18 cellular contexts compared by ENCODE assay signal in genomic region chr16:4940719-4941118, GRCh38. TPM values are rescaled to one million over a fixed set of nuclear protein-coding genes. Genes with fewer than 3 reads are reported as not detected.
DNase-seq lines count a peak whose midpoint lies in the region; ATAC-seq and TF ChIP-seq lines count a peak whose summit lies in the region.
"Had no signal": no experiment of that assay in that cellular context is flagged by ENCODE, and none has a peak within 500 bp of the region (broad histone marks: within the 10 kb centered on the region; RNA-seq: fewer than 3 reads in every experiment).

No MANE protein-coding gene starts in this region.

- H3K9me3 Mint-ChIP-seq in H9: no peaks in the 10 kb centered on the region
- H3K9me3 Mint-ChIP-seq: CD4-positive, alpha-beta T cell; HFFc6; T-cell had no signal

- TF ChIP-seq POLR2A in IMR-90 (IDR thresholded peaks at IDR 0.05; ENCODE audit: low read depth, low read length) (no peak), upper lobe of left lung (IDR thresholded peaks at IDR 0.05) (no peak)

- DNase-seq in H9 (no peak), IMR-90 (no peak), Panc1 (ENCODE audit: low read depth, low spot score) (no peak), mesenchymal stem cell (no peak), Ammon's horn (ENCODE audit: low spot score) (no peak), NCI-H446 treated with DMSO at 0.1 percent for 48 hours (lab: John Stamatoyannopoulos, UW) (no peak), upper lobe of left lung (no peak), activated gamma-delta T cell treated with Interleukin-2 at 50 U/mL for 16 hours (no peak)
- DNase-seq: BE2C; Calu3; CD4-positive, alpha-beta T cell; DND-41; HFFc6; Kasumi-1; NCI-H1930; T-cell; T-helper 9 cell had no signal

- H3K18ac ChIP-seq in H9 (ENCODE audit: insufficient read length, low read depth, low read length): no peak overlapping the region
- H3K18ac ChIP-seq in IMR-90 (ENCODE audit: low read depth, low read length): no peak overlapping the region
- no peak overlapping the region for H3K18ac ChIP-seq in mesenchymal stem cell (ENCODE audit: low read depth in 1 of 2, low read length in 2 of 2)

- H3K9me3 ChIP-seq in H9 (ENCODE audit: control insufficient read depth, low read depth, low read length) (no peaks in the 10 kb centered on the region), IMR-90 (ENCODE audit: control insufficient read depth, insufficient read depth, low read length) (no peaks in the 10 kb centered on the region), Panc1 (ENCODE audit: control insufficient read depth, insufficient read depth, low read depth, low read length) (no peaks in the 10 kb centered on the region), mesenchymal stem cell (ENCODE audit: control insufficient read depth, low read length) (no peaks in the 10 kb centered on the region), upper lobe of left lung (no peaks in the 10 kb centered on the region)
- H3K9me3 ChIP-seq: BE2C had no signal

- H3K79me2 ChIP-seq in H9 (ENCODE audit: insufficient read depth, low read length): no peaks in the 10 kb centered on the region

- H4K20me1 ChIP-seq in H9 (ENCODE audit: control insufficient read depth, insufficient read depth, insufficient read length): no peaks in the 10 kb centered on the region
- 0 out of 2 replicates have a peak, but pooled peaks cover 3% of the 10 kb centered on the region for H4K20me1 ChIP-seq in IMR-90 (ENCODE audit: insufficient read depth, low read length)

- H2AFZ ChIP-seq in H9 (ENCODE audit: low read length): no peak overlapping the region
- H2AFZ ChIP-seq in IMR-90 (replicated peaks; ENCODE audit: low read length, poor library complexity): peak overlapping the region; percentile 14
- no peak overlapping the region for H2AFZ ChIP-seq in mesenchymal stem cell (ENCODE audit: low read depth, low read length)

- intact Hi-C loops in IMR-90 (cut with micrococcal nuclease) (loop anchor here (5.0 kb wide), 1 partner anchor 58 kb away; no protein-coding TSS in a partner anchor), Panc1 (cut with micrococcal nuclease; ENCODE audit: unreplicated experiment) (no loop called here)

- H2AK9ac ChIP-seq in IMR-90 (replicated peaks; ENCODE audit: low read depth, low read length, poor library complexity): peak overlapping the region; percentile 79

- no peak overlapping the region for H3K4ac ChIP-seq in H9 (ENCODE audit: low read depth, low read length)
- H3K4ac ChIP-seq in IMR-90 (ENCODE audit: low read depth, low read length): no peak overlapping the region
- H3K4ac ChIP-seq in mesenchymal stem cell (ENCODE audit: low read depth in 1 of 2, low read length in 2 of 2): no peak overlapping the region

- H3K4me1 ChIP-seq in H9 (ENCODE audit: insufficient read depth, low read length): peaks cover 6% of the 10 kb centered on the region
- H3K4me1 ChIP-seq in IMR-90 (ENCODE audit: control insufficient read depth, insufficient read depth, low read length): peaks cover 30% of the 10 kb centered on the region
- H3K4me1 ChIP-seq in Panc1 (ENCODE audit: control insufficient read depth, insufficient read depth, low read length): peaks cover 52% of the 10 kb centered on the region
- peaks cover 54% of the 10 kb centered on the region for H3K4me1 ChIP-seq in mesenchymal stem cell (ENCODE audit: control insufficient read depth, insufficient read depth, low read depth, low read length)
- peaks cover 41 to 59% (median 52%) of the 10 kb centered on the region in 4 donors for H3K4me1 ChIP-seq in upper lobe of left lung

- POLR2A ChIA-PET in IMR-90 (lab: Charles Lee; ENCODE audit: unreplicated experiment): no interaction called here
- POLR2A ChIA-PET in Panc1 (lab: Charles Lee): no interaction called here

- dilution Hi-C loops in IMR-90 (cut with HindIII; ENCODE audit: low sequenced_read_pairs, unreplicated experiment): no loop called here

- H3K27ac Mint-ChIP-seq in H9: peak overlapping the region in 2 of 3 experiments; percentile 18 to 77; a peak in 1 of 7 replicates
- H3K27ac Mint-ChIP-seq: CD4-positive, alpha-beta T cell; HFFc6; T-cell had no signal

- H2AK5ac ChIP-seq in H9 (ENCODE audit: insufficient read length, low read length) (no peak overlapping the region), IMR-90 (ENCODE audit: low read depth, low read length) (0 out of 2 replicates have a peak overlapping the region, but pooled peaks have one; percentile 47), mesenchymal stem cell (ENCODE audit: low read length, severe bottlenecking) (peak overlapping the region; percentile 46)

- H3K23me2 ChIP-seq in H9 (ENCODE audit: insufficient read length, low read depth, low read length, poor library complexity, severe bottlenecking): peaks cover 8% of the 10 kb centered on the region

- H2BK20ac ChIP-seq in H9 (ENCODE audit: low read depth, low read length, poor library complexity, severe bottlenecking): no peak overlapping the region
- H2BK20ac ChIP-seq in IMR-90 (ENCODE audit: low read depth, low read length): no peak overlapping the region

- ATAC-seq in IMR-90 (ENCODE audit: low read depth): no peak
- no peak for ATAC-seq in Panc1
- ATAC-seq in upper lobe of left lung (ENCODE audit: low FRiP score in 2 of 2): no peak
- ATAC-seq: T-cell had no signal

- H2BK120ac ChIP-seq in H9 (ENCODE audit: low read depth, low read length, poor library complexity, severe bottlenecking): no peak overlapping the region
- no peak overlapping the region for H2BK120ac ChIP-seq in IMR-90 (ENCODE audit: low read depth, low read length)
- no peak overlapping the region for H2BK120ac ChIP-seq in mesenchymal stem cell (ENCODE audit: low read depth, low read length)

- no peaks in the 10 kb centered on the region for H3K36me3 Mint-ChIP-seq in H9 (ENCODE audit: insufficient read depth in 1 of 3, low read depth in 3 of 3)
- H3K36me3 Mint-ChIP-seq: T-cell had no signal

- H3K4me2 ChIP-seq in H9 (ENCODE audit: insufficient read depth, insufficient read length, low read length) (no peak overlapping the region), IMR-90 (ENCODE audit: low read depth, low read length) (no peak overlapping the region), mesenchymal stem cell (ENCODE audit: low read length, poor library complexity, severe bottlenecking) (no peak overlapping the region)

- H3K27me3 ChIP-seq in H9 (ENCODE audit: insufficient read depth, low read length) (no peaks in the 10 kb centered on the region), IMR-90 (ENCODE audit: control insufficient read depth, insufficient read depth, low read length) (peaks cover 24% of the 10 kb centered on the region), Panc1 (ENCODE audit: control insufficient read depth, insufficient read depth, low read length) (no peaks in the 10 kb centered on the region), mesenchymal stem cell (ENCODE audit: control insufficient read depth in 1 of 2, insufficient read depth in 1 of 2, low read length in 2 of 2) (no peaks in the 10 kb centered on the region), upper lobe of left lung (peaks cover 0 to 14% (median 7%) of the 10 kb centered on the region in 4 donors)

- H3K4me3 Mint-ChIP-seq in H9: no peak overlapping the region
- H3K4me3 Mint-ChIP-seq: CD4-positive, alpha-beta T cell; HFFc6; T-cell had no signal

- H3K4me3 ChIP-seq in IMR-90 (ENCODE audit: insufficient read depth, low read depth, low read length) (no peak overlapping the region), Panc1 (ENCODE audit: low read depth in 2 of 2, low read length in 2 of 2) (no peak overlapping the region), mesenchymal stem cell (ENCODE audit: insufficient read depth in 1 of 2, low read depth in 1 of 2, low read length in 2 of 2) (no peak overlapping the region), upper lobe of left lung (no peak overlapping the region)
- H3K4me3 ChIP-seq: SK-N-MC had no signal

- no peak for TF ChIP-seq RAD21 in IMR-90 (IDR thresholded peaks at IDR 0.05; ENCODE audit: low read length)

- H4K91ac ChIP-seq in H9 (ENCODE audit: insufficient read length, low read depth, low read length) (no peak overlapping the region), IMR-90 (ENCODE audit: insufficient read depth, low read depth, low read length) (no peak overlapping the region), mesenchymal stem cell (ENCODE audit: low read length) (no peak overlapping the region)

- H2BK15ac ChIP-seq in H9 (ENCODE audit: low read depth, low read length) (no peak overlapping the region), IMR-90 (ENCODE audit: low read depth, low read length) (no peak overlapping the region), mesenchymal stem cell (ENCODE audit: low read depth, poor library complexity, severe bottlenecking) (no peak overlapping the region)

- H3K23ac ChIP-seq in H9 (ENCODE audit: insufficient read length, low read depth, low read length) (no peak overlapping the region), IMR-90 (ENCODE audit: low read depth, low read length) (no peak overlapping the region), mesenchymal stem cell (ENCODE audit: low read length in 2 of 2) (no peak overlapping the region)

- peaks cover 22% of the 10 kb centered on the region; the same call in 1 of the 2 replicates for H3K9me1 ChIP-seq in IMR-90 (ENCODE audit: insufficient read depth, low read length)

- H3K79me1 ChIP-seq in H9 (ENCODE audit: insufficient read depth, low read depth, low read length, poor library complexity, severe bottlenecking) (no peaks in the 10 kb centered on the region), IMR-90 (ENCODE audit: low read depth in 1 of 2, low read length in 2 of 2) (no peaks in the 10 kb centered on the region), mesenchymal stem cell (replicated peaks; ENCODE audit: low read length, poor library complexity, severe bottlenecking) (peaks cover 3% of the 10 kb centered on the region)

- H3K27ac ChIP-seq in H9 (ENCODE audit: insufficient read length, low read depth, low read length) (no peak overlapping the region), IMR-90 (ENCODE audit: insufficient read depth, low read length) (no peak overlapping the region), Panc1 (ENCODE audit: low read length) (peak overlapping the region; percentile 58), mesenchymal stem cell (ENCODE audit: low read length, poor library complexity, severe bottlenecking) (no peak overlapping the region), upper lobe of left lung (no peak overlapping the region)
- H3K27ac ChIP-seq: SK-N-MC had no signal

- CTCF ChIA-PET in IMR-90 (lab: Yijun Ruan, JAX): no interaction called here
- CTCF ChIA-PET in Panc1 (lab: Charles Lee): no interaction called here

- 0 out of 2 replicates have a peak, but pooled peaks cover 2% of the 10 kb centered on the region for H3K27me3 Mint-ChIP-seq in H9 (ENCODE audit: low read depth)

- TF ChIP-seq CTCF in H9 (conservative IDR thresholded peaks at IDR 0.05): no peak
- no peak for TF ChIP-seq CTCF in IMR-90 (conservative IDR thresholded peaks at IDR 0.05; ENCODE audit: low read depth, low read length)
- TF ChIP-seq CTCF in Panc1 (IDR thresholded peaks at IDR 0.05): no peak
- TF ChIP-seq CTCF in upper lobe of left lung (IDR thresholded peaks at IDR 0.05): no peak

- BruUV-seq in IMR-90 (replicated peaks; lab: Mats Ljungman, UMichigan): no TSS peak
- BruUV-seq in Panc1 (replicated peaks; lab: Mats Ljungman, UMichigan): no TSS peak

- H3K36me3 ChIP-seq in IMR-90 (ENCODE audit: control insufficient read depth, insufficient read depth, low read length): no peaks in the 10 kb centered on the region
- no peaks in the 10 kb centered on the region for H3K36me3 ChIP-seq in Panc1 (ENCODE audit: control insufficient read depth, insufficient read depth, low read length)
- no peaks in the 10 kb centered on the region for H3K36me3 ChIP-seq in mesenchymal stem cell (ENCODE audit: control insufficient read depth in 1 of 2, insufficient read depth in 2 of 2, low read depth in 1 of 2, low read length in 2 of 2)
- no peaks in the 10 kb centered on the region for H3K36me3 ChIP-seq in upper lobe of left lung
- H3K36me3 ChIP-seq: BE2C had no signal

- no peak overlapping the region for H3T11ph ChIP-seq in H9 (ENCODE audit: low read length)

- no peak for TF ChIP-seq EP300 in upper lobe of left lung (IDR thresholded peaks at IDR 0.05)

- H4K8ac ChIP-seq in H9 (replicated peaks; ENCODE audit: insufficient read length, low read depth, low read length) (no peak overlapping the region), IMR-90 (ENCODE audit: low read depth in 2 of 2, low read length in 2 of 2) (no peak overlapping the region), mesenchymal stem cell (ENCODE audit: low read length) (no peak overlapping the region)

- no peak overlapping the region for H3K9ac ChIP-seq in H9 (ENCODE audit: extremely low read depth, insufficient read length, low read length)
- no peak overlapping the region for H3K9ac ChIP-seq in IMR-90 (ENCODE audit: low read depth, low read length)
- no peak overlapping the region for H3K9ac ChIP-seq in mesenchymal stem cell (ENCODE audit: low read length)

- in situ Hi-C loops in IMR-90 (cut with MboI; ENCODE audit: low sequenced_read_pairs) (loop anchor here (10.0 kb wide), 1 partner anchor 56 kb away; no protein-coding TSS in a partner anchor), Panc1 (cut with HindIII; ENCODE audit: low pct_unique_long_range_greater_than_20kb, low sequenced_read_pairs) (no loop called here)

- H2BK5ac ChIP-seq in H9 (ENCODE audit: insufficient read length, low read length): no peak overlapping the region
- no peak overlapping the region for H2BK5ac ChIP-seq in IMR-90 (ENCODE audit: low read depth, low read length, poor library complexity, severe bottlenecking)
- no peak overlapping the region for H2BK5ac ChIP-seq in mesenchymal stem cell (ENCODE audit: low read depth, low read length, poor library complexity, severe bottlenecking)

- peaks cover 39 to 42% of the 10 kb centered on the region in 2 experiments for H3K4me1 Mint-ChIP-seq in H9

- H4K5ac ChIP-seq in H9 (ENCODE audit: insufficient read length, low read depth, low read length): no peak overlapping the region
- no peak overlapping the region for H4K5ac ChIP-seq in IMR-90 (ENCODE audit: low read depth, low read length)

- H3K56ac ChIP-seq in H9 (ENCODE audit: insufficient read length, low read depth, low read length): no peak overlapping the region
- no peak overlapping the region for H3K56ac ChIP-seq in IMR-90 (ENCODE audit: extremely low read depth, insufficient read depth, low read length)

- no CpG with 5 or more reads among the region's 7 CpGs for WGBS in H9 (ENCODE audit: extremely low coverage, insufficient read length, low lambda C conversion rate)
- WGBS in IMR-90 (ENCODE audit: extremely low coverage in 2 of 2, insufficient read length in 1 of 2), 2 experiments: no CpG with 5 or more reads among the region's 7 CpGs
- 55% methylated on average over 7 of the region's 7 CpGs for WGBS in mesenchymal stem cell
- 58 to 63% methylated on average over 3 to 7 of the region's 7 CpGs for WGBS in upper lobe of left lung, 2 donors

- H2BK12ac ChIP-seq in H9 (ENCODE audit: insufficient read length, low read depth, low read length): no peak overlapping the region
- no peak overlapping the region for H2BK12ac ChIP-seq in mesenchymal stem cell (ENCODE audit: low read length in 2 of 2)

- no peak overlapping the region for H3K14ac ChIP-seq in H9 (ENCODE audit: insufficient read depth, low read length)
- H3K14ac ChIP-seq in IMR-90 (replicated peaks; ENCODE audit: low read depth, low read length): no peak overlapping the region
- H3K14ac ChIP-seq in mesenchymal stem cell (ENCODE audit: low read length in 2 of 2): no peak overlapping the region

RNA-seq across cellular contexts. Expression of gene PPL, which starts 3.8 kb away (rescaled TPM):
- 28.2 and 29.2 TPM in 2 replicates for total RNA-seq in H9 (2021)
- total RNA-seq in IMR-90 (2012; rRNA removed): 0.28 and 0.36 TPM in 2 replicates
- polyA plus RNA-seq in IMR-90 (2012; rRNA removed): 0.19 and 0.34 TPM in 2 replicates
- polyA plus RNA-seq in IMR-90 (2012; cell fraction: cytosol; rRNA removed): 0.10 and 0.38 TPM in 2 replicates
- 1.4 and 2.1 TPM in 2 replicates for polyA plus RNA-seq in IMR-90 (2012; cell fraction: nucleus; rRNA removed; ENCODE audit: low replicate concordance)
- total RNA-seq in Panc1 (2021; ENCODE audit: unreplicated experiment): 89.4 TPM
- polyA plus RNA-seq in Panc1 (2012; ENCODE audit: insufficient read length): 97.1 TPM
- polyA plus RNA-seq in mesenchymal stem cell (2013, experiment 1 of 2): 0.46 TPM
- polyA plus RNA-seq in mesenchymal stem cell (2013, experiment 2 of 2): 0.47 TPM
- total RNA-seq in upper lobe of left lung: 100 to 1,000 TPM in 5 of 6 donors, 10 to 100 TPM in 1; 72.7 to 156 (median 132) TPM
- total RNA-seq: CD4-positive, alpha-beta T cell had no signal

RNA-seq across cellular contexts. Expression of gene SEC14L5, which starts 17.4 kb away (rescaled TPM):
- total RNA-seq in H9 (2021) (3.2 and 4.1 TPM in 2 replicates), IMR-90 (2012; rRNA removed) (not detected in 2 replicates), Panc1 (2021; ENCODE audit: unreplicated experiment) (0.26 TPM), upper lobe of left lung (1 to 10 TPM in 1 of 6 donors, under 1 TPM in 4, not detected in 1; 0.20 to 1.7 (median 0.49) TPM)
- polyA plus RNA-seq in IMR-90 (2012; rRNA removed): 0.07 TPM in 1 of 2 replicates, not detected in the other
- 0.01 and 0.02 TPM in 2 replicates for polyA plus RNA-seq in IMR-90 (2012; cell fraction: cytosol; rRNA removed)
- polyA plus RNA-seq in IMR-90 (2012; cell fraction: nucleus; rRNA removed; ENCODE audit: low replicate concordance): 0.01 and 0.03 TPM in 2 replicates
- 0.33 TPM for polyA plus RNA-seq in Panc1 (2012; ENCODE audit: insufficient read length)
- 0.01 TPM for polyA plus RNA-seq in mesenchymal stem cell (2013, experiment 1 of 2)
- polyA plus RNA-seq in mesenchymal stem cell (2013, experiment 2 of 2): not detected
- total RNA-seq: CD4-positive, alpha-beta T cell; HFFc6 had no signal

Comparison
In these comparisons a context has a peak if more than half of its experiments do, and no peak if none do; other contexts are left out.
1. RNA of gene PPL, which starts 3.8 kb away (total RNA-seq): 72.7 to 156 TPM in upper lobe of left lung, 89.4 TPM in Panc1 (single experiment) and 28.2 to 29.2 TPM in H9; 0.28 to 0.36 TPM in IMR-90; every median in the first group is over 10 times any median in the second.